In genomic region chr7:143518521-143518920, GRCh38 we compare ENCODE assay signal across 1 cellular context.
TF ChIP-seq lines count a peak whose summit lies in the region.

No MANE protein-coding gene starts in this region.

TF ChIP-seq in HEK293, 187 proteins besides CTCF, POLR2A, EP300 and RAD21 (continued from another document):
- TF ChIP-seq ZBTB11 (tag by site-specific recombination; conservative IDR thresholded peaks at IDR 0.05; ENCODE audit: low read depth) (no peak), ZNF157 (tag by site-specific recombination; IDR thresholded peaks at IDR 0.05) (no peak)
